In the genomic region with DNA sequence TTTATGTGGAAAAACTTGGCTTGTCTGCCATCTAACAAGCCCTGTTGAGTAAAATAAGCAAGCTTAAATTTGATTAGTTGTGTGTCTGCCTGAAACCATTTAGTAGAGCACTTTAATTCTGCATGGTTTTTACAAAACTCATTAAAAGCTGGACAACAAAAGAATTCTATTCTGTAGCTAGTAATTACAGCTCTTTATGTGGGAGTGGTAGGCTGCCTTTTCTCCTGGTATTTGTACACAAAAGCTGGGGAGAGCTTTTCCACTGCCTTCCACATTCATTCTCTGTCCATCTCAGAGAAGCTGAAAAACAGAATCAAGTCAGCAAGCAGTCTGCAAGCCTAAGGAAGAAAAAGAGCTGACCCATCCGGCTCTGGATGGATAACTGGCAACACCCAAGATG, we compare ENCODE assay signal across 8 cellular contexts. TPM values are rescaled to one million over a fixed set of nuclear protein-coding genes. Genes with fewer than 3 reads are reported as not detected.
DNase-seq lines count a peak whose midpoint lies in the region; ATAC-seq and TF ChIP-seq lines count a peak whose summit lies in the region.

No MANE protein-coding gene starts in this region.

- CTCF ChIA-PET in activated naive CD4-positive, alpha-beta T cell treated with anti-CD3 and anti-CD28 coated beads, Interleukin-2, amount 10 ng/mL, durations not matched to agents 7 days and 5 days (lab: Charles Lee) = interaction anchor here (0.7 to 1.6 kb wide), 5 partner anchors 13 to 635 kb away, joined by 3 to 8 read pairs (median 4); no protein-coding TSS in a partner anchor

- no peak for DNase-seq in activated naive CD4-positive, alpha-beta T cell treated with anti-CD3 and anti-CD28 coated beads, Interleukin-2, amount 10 ng/mL, durations not matched to agents 7 days and 5 days
- DNase-seq in activated naive CD4-positive, alpha-beta T cell (lab: John Stamatoyannopoulos, UW) = no peak
- DNase-seq in ascending aorta (ENCODE audit: low spot score in 2 of 2) (no peak), upper lobe of right lung (no peak), SHP77 treated with DMSO at 0.1 percent for 48 hours (lab: John Stamatoyannopoulos, UW) (no peak)

- H3K4me1 ChIP-seq in ascending aorta (peaks cover 11 to 37% of the 10 kb centered on the region in 2 donors), liver (ENCODE audit: control insufficient read depth in 4 of 4, insufficient read depth in 4 of 4, low read length in 3 of 4) (peaks cover 4 to 33% (median 16%) of the 10 kb centered on the region in 4 donors), upper lobe of right lung (peaks cover 45% of the 10 kb centered on the region)

- H3K27me3 ChIP-seq in ascending aorta (no peaks in the 10 kb centered on the region), liver (ENCODE audit: control insufficient read depth in 4 of 4, insufficient read depth in 4 of 4, low read length in 3 of 4) (no peaks in the 10 kb centered on the region), upper lobe of right lung (no peaks in the 10 kb centered on the region)

- ATAC-seq in upper lobe of right lung (no peak), HG03095 (IDR thresholded peaks at IDR 0.05; ENCODE audit: unreplicated experiment) (no peak), GM21390 (IDR thresholded peaks at IDR 0.05; ENCODE audit: unreplicated experiment) (no peak)

- intact Hi-C loops in ascending aorta (cut with DNase I) (loop anchor here (5.0 kb wide), 6 partner anchors 100 to 320 kb away; no protein-coding TSS in a partner anchor), upper lobe of right lung (cut with DNase I) (no loop called here)

- TF ChIP-seq CTCF in ascending aorta (IDR thresholded peaks at IDR 0.05) (no peak), liver (IDR thresholded peaks at IDR 0.05; ENCODE audit: low read depth, low read length, missing input control) (no peak), upper lobe of right lung (IDR thresholded peaks at IDR 0.05) (no peak)

- H3K36me3 Mint-ChIP-seq in activated naive CD4-positive, alpha-beta T cell treated with anti-CD3 and anti-CD28 coated beads, Interleukin-2, amount 10 ng/mL, durations not matched to agents 7 days and 5 days = peaks cover 38% of the 10 kb centered on the region

- WGBS in liver = 9% methylated on average over 1 of the region's 1 CpG

- H3K36me3 ChIP-seq in ascending aorta (peaks cover 9 to 25% of the 10 kb centered on the region in 2 donors), liver (ENCODE audit: control insufficient read depth in 4 of 4, insufficient read depth in 3 of 4, low read depth in 1 of 4, low read length in 3 of 4) (peaks cover 2 to 26% (median 14%) of the 10 kb centered on the region in 4 donors), upper lobe of right lung (peaks cover 37% of the 10 kb centered on the region)

- H3K4me3 ChIP-seq in ascending aorta (peak overlapping the region; percentile 91 to 100), liver (ENCODE audit: low read depth in 1 of 3, low read length in 3 of 3) (peak overlapping the region; percentile 75 to 93 (median 92)), upper lobe of right lung (peak overlapping the region; percentile 99)

- peaks cover 8% of the 10 kb centered on the region for H3K27me3 Mint-ChIP-seq in activated naive CD4-positive, alpha-beta T cell treated with anti-CD3 and anti-CD28 coated beads, Interleukin-2, amount 10 ng/mL, durations not matched to agents 7 days and 5 days

- H3K4me1 Mint-ChIP-seq in activated naive CD4-positive, alpha-beta T cell treated with anti-CD3 and anti-CD28 coated beads, Interleukin-2, amount 10 ng/mL, durations not matched to agents 7 days and 5 days = peaks cover 34% of the 10 kb centered on the region

- H3K27ac Mint-ChIP-seq in activated naive CD4-positive, alpha-beta T cell treated with anti-CD3 and anti-CD28 coated beads, Interleukin-2, amount 10 ng/mL, durations not matched to agents 7 days and 5 days = no peak overlapping the region

- H3K9me3 ChIP-seq in ascending aorta (no peaks in the 10 kb centered on the region), liver (ENCODE audit: control insufficient read depth in 4 of 4, low read length in 3 of 4) (no peaks in the 10 kb centered on the region), upper lobe of right lung (no peaks in the 10 kb centered on the region)

- peak overlapping the region; percentile 99 to 100 for H3K9ac ChIP-seq in liver (ENCODE audit: low read depth in 1 of 2, low read length in 2 of 2)

- peak in 1 of 2 donors; percentile 8 for TF ChIP-seq RAD21 in liver (IDR thresholded peaks at IDR 0.05)

- H3K9me3 Mint-ChIP-seq in activated naive CD4-positive, alpha-beta T cell treated with anti-CD3 and anti-CD28 coated beads, Interleukin-2, amount 10 ng/mL, durations not matched to agents 7 days and 5 days = no peaks in the 10 kb centered on the region

- peak overlapping the region; percentile 77 for H3K4me3 Mint-ChIP-seq in activated naive CD4-positive, alpha-beta T cell treated with anti-CD3 and anti-CD28 coated beads, Interleukin-2, amount 10 ng/mL, durations not matched to agents 7 days and 5 days

- peak overlapping the region; percentile 99 for H3K27ac ChIP-seq in ascending aorta
- H3K27ac ChIP-seq in liver (ENCODE audit: low read depth in 1 of 2, low read length in 2 of 2) = peak overlapping the region; percentile 95 to 99
- peak overlapping the region; percentile 97 for H3K27ac ChIP-seq in upper lobe of right lung

TF ChIP-seq in liver, 16 proteins besides CTCF, POLR2A, EP300 and RAD21:
- no peak for TF ChIP-seq NR2F2 (IDR thresholded peaks at IDR 0.05)
- TF ChIP-seq YY1 (IDR thresholded peaks at IDR 0.05) = no peak
- no peak for TF ChIP-seq EGR1 (IDR thresholded peaks at IDR 0.05; ENCODE audit: low read depth in 2 of 2)
- TF ChIP-seq TAF1 (conservative IDR thresholded peaks at IDR 0.05) = peak; percentile 23
- TF ChIP-seq, protein P1, sequence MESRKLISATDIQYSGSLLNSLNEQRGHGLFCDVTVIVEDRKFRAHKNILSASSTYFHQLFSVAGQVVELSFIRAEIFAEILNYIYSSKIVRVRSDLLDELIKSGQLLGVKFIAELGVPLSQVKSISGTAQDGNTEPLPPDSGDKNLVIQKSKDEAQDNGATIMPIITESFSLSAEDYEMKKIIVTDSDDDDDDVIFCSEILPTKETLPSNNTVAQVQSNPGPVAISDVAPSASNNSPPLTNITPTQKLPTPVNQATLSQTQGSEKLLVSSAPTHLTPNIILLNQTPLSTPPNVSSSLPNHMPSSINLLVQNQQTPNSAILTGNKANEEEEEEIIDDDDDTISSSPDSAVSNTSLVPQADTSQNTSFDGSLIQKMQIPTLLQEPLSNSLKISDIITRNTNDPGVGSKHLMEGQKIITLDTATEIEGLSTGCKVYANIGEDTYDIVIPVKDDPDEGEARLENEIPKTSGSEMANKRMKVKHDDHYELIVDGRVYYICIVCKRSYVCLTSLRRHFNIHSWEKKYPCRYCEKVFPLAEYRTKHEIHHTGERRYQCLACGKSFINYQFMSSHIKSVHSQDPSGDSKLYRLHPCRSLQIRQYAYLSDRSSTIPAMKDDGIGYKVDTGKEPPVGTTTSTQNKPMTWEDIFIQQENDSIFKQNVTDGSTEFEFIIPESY (IDR thresholded peaks at IDR 0.05) = no peak
- TF ChIP-seq FOXA1 (IDR thresholded peaks at IDR 0.05) = no peak

RNA-seq across cellular contexts. Expression of a gene that starts 1.8 kb away (rescaled TPM):
- total RNA-seq in ascending aorta = 113 TPM
- total RNA-seq in liver = 10 to 100 TPM; 20.2 to 90.7 TPM
- 10 to 100 TPM; 40.8 to 42.8 TPM for polyA plus RNA-seq in liver
- total RNA-seq in upper lobe of right lung = 195 TPM
